In the genomic region with DNA sequence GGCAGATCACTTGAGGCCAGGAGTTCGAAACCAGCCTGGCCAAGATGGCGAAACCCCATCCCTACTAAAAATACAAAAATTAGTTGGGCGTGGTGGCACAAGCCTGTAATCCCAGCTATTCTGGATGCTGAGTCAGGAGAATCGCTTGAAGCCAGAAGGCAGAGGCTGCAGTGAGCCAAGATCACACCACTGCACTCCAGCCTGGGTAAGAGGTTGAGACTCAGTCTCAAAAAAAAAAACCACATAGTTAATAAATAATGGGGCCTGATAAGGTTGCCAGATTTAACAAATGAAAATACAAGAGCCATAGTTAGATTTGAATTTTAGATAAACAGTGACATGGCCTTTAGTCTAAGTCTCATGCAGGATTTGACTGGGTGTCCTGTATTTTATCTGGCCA, we compare ENCODE assay signal across 23 cellular contexts.
DNase-seq lines count a peak whose midpoint lies in the region; ATAC-seq and TF ChIP-seq lines count a peak whose summit lies in the region.
"Had no signal": no experiment of that assay in that cellular context is flagged by ENCODE, and none has a peak within 500 bp of the region (broad histone marks: within the 10 kb centered on the region; RNA-seq: fewer than 3 reads in every experiment).

No MANE protein-coding gene starts in this region.

- TF ChIP-seq CTCF in epithelial cell of proximal tubule (conservative IDR thresholded peaks at IDR 0.05; ENCODE audit: low read depth, low read length), result no peak

- no peaks in the 10 kb centered on the region for H3K36me3 Mint-ChIP-seq in T-helper 17 cell (ENCODE audit: low read depth)

- no peak overlapping the region for H3K27ac Mint-ChIP-seq in T-helper 17 cell
- H3K27ac Mint-ChIP-seq: H9, HFFc6 had no signal

- in situ Hi-C loops in ACHN (cut with HindIII; ENCODE audit: low pct_ligation_motif_present, low pct_unique_long_range_greater_than_20kb, low sequenced_read_pairs), result no loop called here

- no peak overlapping the region for H3K4me3 Mint-ChIP-seq in T-helper 17 cell
- H3K4me3 Mint-ChIP-seq: H9, HFFc6 had no signal

- ATAC-seq in T-helper 17 cell, result no peak
- ATAC-seq in HG03045 (IDR thresholded peaks at IDR 0.05; ENCODE audit: unreplicated experiment), result no peak
- ATAC-seq: GM12878 had no signal

- DNase-seq in ACHN (peak; percentile 57), HK-2 (ENCODE audit: unreplicated experiment) (peak; percentile 26), epithelial cell of proximal tubule (ENCODE audit: low read depth) (peak; percentile 36), myocyte (ENCODE audit: low read depth) (peak; percentile 49), T-helper 17 cell (no peak), T1000 (lab: John Stamatoyannopoulos, UW) (no peak), NCI-H187 treated with DMSO at 0.1 percent for 48 hours (lab: John Stamatoyannopoulos, UW) (no peak)
- DNase-seq: BE2C, DMS 273 treated with DMSO at 0.1 percent for 48 hours, DMS79 treated with DMSO at 0.1 percent for 48 hours, GM23248, H9, HFFc6, NCI-H1105, NCI-H146, NCI-H2029 treated with DMSO at 0.1 percent for 48 hours, NCI-H2171, NCI-H345, NCI-H524, Right ventricle myocardium superior had no signal

- no peak overlapping the region for H3K4me3 ChIP-seq in epithelial cell of proximal tubule (ENCODE audit: low read depth, low read length)
- H3K4me3 ChIP-seq: GM12878, GM23248, SK-N-MC had no signal

- H3K27me3 Mint-ChIP-seq in T-helper 17 cell, result peaks cover 6% of the 10 kb centered on the region

- no peaks in the 10 kb centered on the region for H3K9me3 ChIP-seq in T-helper 17 cell (ENCODE audit: control insufficient read depth, low read length, poor library complexity, severe bottlenecking)
- H3K9me3 ChIP-seq: BE2C had no signal

- peaks cover 3% of the 10 kb centered on the region for H3K4me1 Mint-ChIP-seq in T-helper 17 cell
- H3K4me1 Mint-ChIP-seq: H9 had no signal

Comparison
In these comparisons a context has a peak if more than half of its experiments do, and no peak if none do; other contexts are left out.
1. DNase-seq: peak in ACHN (single experiment), HK-2 (single experiment), epithelial cell of proximal tubule (single experiment) and myocyte (single experiment); none in T-helper 17 cell (0 of 3), T1000 (single experiment) and NCI-H187 treated with DMSO at 0.1 percent for 48 hours (single experiment).